Comparison of ENCODE assay signal across 1 cellular context in the genomic region with DNA sequence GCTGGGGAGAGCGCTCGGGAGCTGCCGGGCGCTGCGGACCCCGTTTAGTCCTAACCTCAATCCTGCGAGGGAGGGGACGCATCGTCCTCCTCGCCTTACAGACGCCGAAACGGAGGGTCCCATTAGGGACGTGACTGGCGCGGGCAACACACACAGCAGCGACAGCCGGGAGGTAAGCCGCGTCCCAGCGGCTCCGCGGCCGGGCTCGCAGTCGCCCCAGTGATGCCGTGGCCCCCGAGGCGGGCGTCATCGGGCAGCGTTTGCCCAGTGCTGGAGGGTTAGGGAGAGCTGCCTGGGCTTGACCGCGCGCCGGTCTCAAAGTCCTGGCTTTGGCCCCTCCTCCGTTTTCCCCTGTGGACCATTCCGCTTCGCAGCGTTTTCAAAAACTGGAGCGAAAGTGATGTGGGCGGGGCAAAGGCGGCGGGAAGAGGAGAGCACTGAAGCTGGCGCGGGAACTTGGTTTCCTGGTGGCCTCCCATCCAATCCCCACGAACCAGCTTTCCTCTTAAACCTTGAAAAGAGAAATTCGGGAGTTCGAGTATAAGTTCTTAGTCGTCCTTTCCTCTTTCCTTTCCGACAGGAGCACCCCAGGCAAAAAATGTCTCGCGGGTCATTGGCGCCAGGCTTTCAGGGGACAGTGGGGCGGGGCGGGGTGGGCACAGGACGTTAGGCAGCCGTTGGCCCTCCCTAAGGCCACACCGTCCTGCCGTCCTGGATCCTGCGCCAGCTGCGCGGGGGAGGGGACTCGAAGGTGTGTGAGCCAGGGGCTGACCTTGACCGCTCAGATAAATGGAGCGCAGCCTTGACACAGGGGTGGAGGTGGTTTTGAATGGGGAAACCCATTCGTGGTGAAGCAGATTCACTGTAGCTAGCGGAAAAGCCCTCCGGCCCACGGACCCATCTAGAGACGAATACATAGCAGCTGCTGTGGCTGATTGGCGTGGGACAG.
A peak's percentile ranks its signal among the peaks of the same experiment; 100 is the strongest.
TF ChIP-seq lines count a peak whose summit lies in the region.

No MANE protein-coding gene starts in this region.

TF ChIP-seq in HEK293, 187 proteins besides CTCF, POLR2A, EP300 and RAD21 (continued from another document and continues in another):
- TF ChIP-seq, protein P1, sequence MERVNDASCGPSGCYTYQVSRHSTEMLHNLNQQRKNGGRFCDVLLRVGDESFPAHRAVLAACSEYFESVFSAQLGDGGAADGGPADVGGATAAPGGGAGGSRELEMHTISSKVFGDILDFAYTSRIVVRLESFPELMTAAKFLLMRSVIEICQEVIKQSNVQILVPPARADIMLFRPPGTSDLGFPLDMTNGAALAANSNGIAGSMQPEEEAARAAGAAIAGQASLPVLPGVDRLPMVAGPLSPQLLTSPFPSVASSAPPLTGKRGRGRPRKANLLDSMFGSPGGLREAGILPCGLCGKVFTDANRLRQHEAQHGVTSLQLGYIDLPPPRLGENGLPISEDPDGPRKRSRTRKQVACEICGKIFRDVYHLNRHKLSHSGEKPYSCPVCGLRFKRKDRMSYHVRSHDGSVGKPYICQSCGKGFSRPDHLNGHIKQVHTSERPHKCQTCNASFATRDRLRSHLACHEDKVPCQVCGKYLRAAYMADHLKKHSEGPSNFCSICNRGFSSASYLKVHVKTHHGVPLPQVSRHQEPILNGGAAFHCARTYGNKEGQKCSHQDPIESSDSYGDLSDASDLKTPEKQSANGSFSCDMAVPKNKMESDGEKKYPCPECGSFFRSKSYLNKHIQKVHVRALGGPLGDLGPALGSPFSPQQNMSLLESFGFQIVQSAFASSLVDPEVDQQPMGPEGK (tag by site-specific recombination; IDR thresholded peaks at IDR 0.05) = peak; percentile 68
- TF ChIP-seq ZNF76 (tag by site-specific recombination; IDR thresholded peaks at IDR 0.05; ENCODE audit: borderline replicate concordance, low read depth) (peak; percentile 65; the same call in 1 of the 2 replicates), MYNN (tag by site-specific recombination; IDR thresholded peaks at IDR 0.05; ENCODE audit: borderline replicate concordance) (no peak), EGR2 (tag by site-specific recombination; IDR thresholded peaks at IDR 0.05; ENCODE audit: low read depth) (0 out of 2 replicates have a peak, but pooled peaks have one; percentile 1), GLIS2 (tag by site-specific recombination; IDR thresholded peaks at IDR 0.05) (peak; percentile 37; the same call in 1 of the 2 replicates), ZNF558 (tag by site-specific recombination; IDR thresholded peaks at IDR 0.05) (peak; percentile 21; the same call in 1 of the 2 replicates), ZNF777 (tag by site-specific recombination; IDR thresholded peaks at IDR 0.05; ENCODE audit: borderline replicate concordance) (peak; percentile 35; the same call in 1 of the 2 replicates), IKZF3 (tag by site-specific recombination; IDR thresholded peaks at IDR 0.05) (no peak; the same call in 1 of the 2 replicates), ZBTB48 (tag by site-specific recombination; IDR thresholded peaks at IDR 0.05) (peak; percentile 72; the same call in 1 of the 2 replicates), ZNF16 (tag by site-specific recombination; IDR thresholded peaks at IDR 0.05; ENCODE audit: low read depth) (no peak), ZNF211 (tag by site-specific recombination; IDR thresholded peaks at IDR 0.05; ENCODE audit: low read depth) (no peak), ZNF335 (tag by site-specific recombination; conservative IDR thresholded peaks at IDR 0.05) (peak; percentile 70), ZNF791 (tag by site-specific recombination; IDR thresholded peaks at IDR 0.05) (no peak), ZNF37A (tag by site-specific recombination; IDR thresholded peaks at IDR 0.05) (no peak), ZFP37 (tag by site-specific recombination; IDR thresholded peaks at IDR 0.05) (peak; percentile 96), ZBTB7A (tag by site-specific recombination; IDR thresholded peaks at IDR 0.05; ENCODE audit: low read depth) (peak; percentile 66; the same call in 1 of the 2 replicates), KLF7 (tag by site-specific recombination; IDR thresholded peaks at IDR 0.05; ENCODE audit: borderline replicate concordance) (0 out of 2 replicates have a peak, but pooled peaks have one; percentile 40), ZNF843 (tag by site-specific recombination; IDR thresholded peaks at IDR 0.05) (peak; percentile 68; the same call in 1 of the 2 replicates), ZNF416 (tag by site-specific recombination; IDR thresholded peaks at IDR 0.05) (no peak; the same call in 1 of the 2 replicates), ZNF707 (tag by site-specific recombination; IDR thresholded peaks at IDR 0.05) (no peak), PRDM1 (tag by site-specific recombination; IDR thresholded peaks at IDR 0.05) (peak; percentile 84), ZNF311 (tag by site-specific recombination; IDR thresholded peaks at IDR 0.05; ENCODE audit: borderline replicate concordance) (no peak), ZNF175 (tag by site-specific recombination; IDR thresholded peaks at IDR 0.05) (no peak), ZNF792 (tag by site-specific recombination; IDR thresholded peaks at IDR 0.05) (0 out of 2 replicates have a peak, but pooled peaks have one; percentile 63), KLF1 (tag by site-specific recombination; IDR thresholded peaks at IDR 0.05) (0 out of 2 replicates have a peak, but pooled peaks have one; percentile 26), ZNF610 (tag by site-specific recombination; IDR thresholded peaks at IDR 0.05; ENCODE audit: borderline replicate concordance) (0 out of 2 replicates have a peak, but pooled peaks have one; percentile 27), SP7 (tag by site-specific recombination; IDR thresholded peaks at IDR 0.05) (peak; percentile 68), ZBTB8A (tag by site-specific recombination; IDR thresholded peaks at IDR 0.05) (peak; percentile 84), ZIC2 (tag by site-specific recombination; IDR thresholded peaks at IDR 0.05) (no peak), ZNF2 (tag by site-specific recombination; IDR thresholded peaks at IDR 0.05) (peak; percentile 64; the same call in 1 of the 2 replicates), ZNF19 (tag by site-specific recombination; IDR thresholded peaks at IDR 0.05; ENCODE audit: low read depth) (no peak), ZBTB20 (tag by site-specific recombination; IDR thresholded peaks at IDR 0.05) (peak; percentile 48; the same call in 1 of the 2 replicates), ZNF629 (tag by site-specific recombination; IDR thresholded peaks at IDR 0.05) (peak; percentile 37; the same call in 1 of the 2 replicates)
- TF ChIP-seq, protein P2, sequence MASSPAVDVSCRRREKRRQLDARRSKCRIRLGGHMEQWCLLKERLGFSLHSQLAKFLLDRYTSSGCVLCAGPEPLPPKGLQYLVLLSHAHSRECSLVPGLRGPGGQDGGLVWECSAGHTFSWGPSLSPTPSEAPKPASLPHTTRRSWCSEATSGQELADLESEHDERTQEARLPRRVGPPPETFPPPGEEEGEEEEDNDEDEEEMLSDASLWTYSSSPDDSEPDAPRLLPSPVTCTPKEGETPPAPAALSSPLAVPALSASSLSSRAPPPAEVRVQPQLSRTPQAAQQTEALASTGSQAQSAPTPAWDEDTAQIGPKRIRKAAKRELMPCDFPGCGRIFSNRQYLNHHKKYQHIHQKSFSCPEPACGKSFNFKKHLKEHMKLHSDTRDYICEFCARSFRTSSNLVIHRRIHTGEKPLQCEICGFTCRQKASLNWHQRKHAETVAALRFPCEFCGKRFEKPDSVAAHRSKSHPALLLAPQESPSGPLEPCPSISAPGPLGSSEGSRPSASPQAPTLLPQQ (tag by site-specific recombination; IDR thresholded peaks at IDR 0.05) = peak; percentile 56
- TF ChIP-seq, protein P3, sequence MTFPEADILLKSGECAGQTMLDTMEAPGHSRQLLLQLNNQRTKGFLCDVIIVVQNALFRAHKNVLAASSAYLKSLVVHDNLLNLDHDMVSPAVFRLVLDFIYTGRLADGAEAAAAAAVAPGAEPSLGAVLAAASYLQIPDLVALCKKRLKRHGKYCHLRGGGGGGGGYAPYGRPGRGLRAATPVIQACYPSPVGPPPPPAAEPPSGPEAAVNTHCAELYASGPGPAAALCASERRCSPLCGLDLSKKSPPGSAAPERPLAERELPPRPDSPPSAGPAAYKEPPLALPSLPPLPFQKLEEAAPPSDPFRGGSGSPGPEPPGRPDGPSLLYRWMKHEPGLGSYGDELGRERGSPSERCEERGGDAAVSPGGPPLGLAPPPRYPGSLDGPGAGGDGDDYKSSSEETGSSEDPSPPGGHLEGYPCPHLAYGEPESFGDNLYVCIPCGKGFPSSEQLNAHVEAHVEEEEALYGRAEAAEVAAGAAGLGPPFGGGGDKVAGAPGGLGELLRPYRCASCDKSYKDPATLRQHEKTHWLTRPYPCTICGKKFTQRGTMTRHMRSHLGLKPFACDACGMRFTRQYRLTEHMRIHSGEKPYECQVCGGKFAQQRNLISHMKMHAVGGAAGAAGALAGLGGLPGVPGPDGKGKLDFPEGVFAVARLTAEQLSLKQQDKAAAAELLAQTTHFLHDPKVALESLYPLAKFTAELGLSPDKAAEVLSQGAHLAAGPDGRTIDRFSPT (tag by site-specific recombination; IDR thresholded peaks at IDR 0.05) = peak; percentile 80; the same call in 1 of the 2 replicates
- TF ChIP-seq, protein P4, sequence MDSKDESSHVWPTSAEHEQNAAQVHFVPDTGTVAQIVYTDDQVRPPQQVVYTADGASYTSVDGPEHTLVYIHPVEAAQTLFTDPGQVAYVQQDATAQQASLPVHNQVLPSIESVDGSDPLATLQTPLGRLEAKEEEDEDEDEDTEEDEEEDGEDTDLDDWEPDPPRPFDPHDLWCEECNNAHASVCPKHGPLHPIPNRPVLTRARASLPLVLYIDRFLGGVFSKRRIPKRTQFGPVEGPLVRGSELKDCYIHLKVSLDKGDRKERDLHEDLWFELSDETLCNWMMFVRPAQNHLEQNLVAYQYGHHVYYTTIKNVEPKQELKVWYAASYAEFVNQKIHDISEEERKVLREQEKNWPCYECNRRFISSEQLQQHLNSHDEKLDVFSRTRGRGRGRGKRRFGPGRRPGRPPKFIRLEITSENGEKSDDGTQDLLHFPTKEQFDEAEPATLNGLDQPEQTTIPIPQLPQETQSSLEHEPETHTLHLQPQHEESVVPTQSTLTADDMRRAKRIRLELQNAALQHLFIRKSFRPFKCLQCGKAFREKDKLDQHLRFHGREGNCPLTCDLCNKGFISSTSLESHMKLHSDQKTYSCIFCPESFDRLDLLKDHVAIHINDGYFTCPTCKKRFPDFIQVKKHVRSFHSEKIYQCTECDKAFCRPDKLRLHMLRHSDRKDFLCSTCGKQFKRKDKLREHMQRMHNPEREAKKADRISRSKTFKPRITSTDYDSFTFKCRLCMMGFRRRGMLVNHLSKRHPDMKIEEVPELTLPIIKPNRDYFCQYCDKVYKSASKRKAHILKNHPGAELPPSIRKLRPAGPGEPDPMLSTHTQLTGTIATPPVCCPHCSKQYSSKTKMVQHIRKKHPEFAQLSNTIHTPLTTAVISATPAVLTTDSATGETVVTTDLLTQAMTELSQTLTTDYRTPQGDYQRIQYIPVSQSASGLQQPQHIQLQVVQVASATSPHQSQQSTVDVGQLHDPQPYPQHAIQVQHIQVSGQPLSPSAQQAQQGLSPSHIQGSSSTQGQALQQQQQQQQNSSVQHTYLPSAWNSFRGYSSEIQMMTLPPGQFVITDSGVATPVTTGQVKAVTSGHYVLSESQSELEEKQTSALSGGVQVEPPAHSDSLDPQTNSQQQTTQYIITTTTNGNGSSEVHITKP (tag by site-specific recombination; IDR thresholded peaks at IDR 0.05) = peak; percentile 99
- TF ChIP-seq, protein P5, sequence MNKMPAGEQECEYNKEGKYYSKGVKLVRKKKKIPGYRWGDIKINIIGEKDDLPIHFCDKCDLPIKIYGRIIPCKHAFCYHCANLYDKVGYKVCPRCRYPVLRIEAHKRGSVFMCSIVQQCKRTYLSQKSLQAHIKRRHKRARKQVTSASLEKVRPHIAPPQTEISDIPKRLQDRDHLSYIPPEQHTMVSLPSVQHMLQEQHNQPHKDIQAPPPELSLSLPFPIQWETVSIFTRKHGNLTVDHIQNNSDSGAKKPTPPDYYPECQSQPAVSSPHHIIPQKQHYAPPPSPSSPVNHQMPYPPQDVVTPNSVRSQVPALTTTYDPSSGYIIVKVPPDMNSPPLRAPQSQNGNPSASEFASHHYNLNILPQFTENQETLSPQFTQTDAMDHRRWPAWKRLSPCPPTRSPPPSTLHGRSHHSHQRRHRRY (tag by site-specific recombination; IDR thresholded peaks at IDR 0.05) = 0 out of 2 replicates have a peak, but pooled peaks have one; percentile 42
- TF ChIP-seq, protein P6, sequence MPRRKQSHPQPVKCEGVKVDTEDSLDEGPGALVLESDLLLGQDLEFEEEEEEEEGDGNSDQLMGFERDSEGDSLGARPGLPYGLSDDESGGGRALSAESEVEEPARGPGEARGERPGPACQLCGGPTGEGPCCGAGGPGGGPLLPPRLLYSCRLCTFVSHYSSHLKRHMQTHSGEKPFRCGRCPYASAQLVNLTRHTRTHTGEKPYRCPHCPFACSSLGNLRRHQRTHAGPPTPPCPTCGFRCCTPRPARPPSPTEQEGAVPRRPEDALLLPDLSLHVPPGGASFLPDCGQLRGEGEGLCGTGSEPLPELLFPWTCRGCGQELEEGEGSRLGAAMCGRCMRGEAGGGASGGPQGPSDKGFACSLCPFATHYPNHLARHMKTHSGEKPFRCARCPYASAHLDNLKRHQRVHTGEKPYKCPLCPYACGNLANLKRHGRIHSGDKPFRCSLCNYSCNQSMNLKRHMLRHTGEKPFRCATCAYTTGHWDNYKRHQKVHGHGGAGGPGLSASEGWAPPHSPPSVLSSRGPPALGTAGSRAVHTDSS (tag by site-specific recombination; IDR thresholded peaks at IDR 0.05) = no peak
- TF ChIP-seq, protein P7, sequence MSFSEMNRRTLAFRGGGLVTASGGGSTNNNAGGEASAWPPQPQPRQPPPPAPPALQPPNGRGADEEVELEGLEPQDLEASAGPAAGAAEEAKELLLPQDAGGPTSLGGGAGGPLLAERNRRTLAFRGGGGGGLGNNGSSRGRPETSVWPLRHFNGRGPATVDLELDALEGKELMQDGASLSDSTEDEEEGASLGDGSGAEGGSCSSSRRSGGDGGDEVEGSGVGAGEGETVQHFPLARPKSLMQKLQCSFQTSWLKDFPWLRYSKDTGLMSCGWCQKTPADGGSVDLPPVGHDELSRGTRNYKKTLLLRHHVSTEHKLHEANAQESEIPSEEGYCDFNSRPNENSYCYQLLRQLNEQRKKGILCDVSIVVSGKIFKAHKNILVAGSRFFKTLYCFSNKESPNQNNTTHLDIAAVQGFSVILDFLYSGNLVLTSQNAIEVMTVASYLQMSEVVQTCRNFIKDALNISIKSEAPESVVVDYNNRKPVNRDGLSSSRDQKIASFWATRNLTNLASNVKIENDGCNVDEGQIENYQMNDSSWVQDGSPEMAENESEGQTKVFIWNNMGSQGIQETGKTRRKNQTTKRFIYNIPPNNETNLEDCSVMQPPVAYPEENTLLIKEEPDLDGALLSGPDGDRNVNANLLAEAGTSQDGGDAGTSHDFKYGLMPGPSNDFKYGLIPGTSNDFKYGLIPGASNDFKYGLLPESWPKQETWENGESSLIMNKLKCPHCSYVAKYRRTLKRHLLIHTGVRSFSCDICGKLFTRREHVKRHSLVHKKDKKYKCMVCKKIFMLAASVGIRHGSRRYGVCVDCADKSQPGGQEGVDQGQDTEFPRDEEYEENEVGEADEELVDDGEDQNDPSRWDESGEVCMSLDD (tag by site-specific recombination; IDR thresholded peaks at IDR 0.05) = peak; percentile 64
- TF ChIP-seq, protein P8, sequence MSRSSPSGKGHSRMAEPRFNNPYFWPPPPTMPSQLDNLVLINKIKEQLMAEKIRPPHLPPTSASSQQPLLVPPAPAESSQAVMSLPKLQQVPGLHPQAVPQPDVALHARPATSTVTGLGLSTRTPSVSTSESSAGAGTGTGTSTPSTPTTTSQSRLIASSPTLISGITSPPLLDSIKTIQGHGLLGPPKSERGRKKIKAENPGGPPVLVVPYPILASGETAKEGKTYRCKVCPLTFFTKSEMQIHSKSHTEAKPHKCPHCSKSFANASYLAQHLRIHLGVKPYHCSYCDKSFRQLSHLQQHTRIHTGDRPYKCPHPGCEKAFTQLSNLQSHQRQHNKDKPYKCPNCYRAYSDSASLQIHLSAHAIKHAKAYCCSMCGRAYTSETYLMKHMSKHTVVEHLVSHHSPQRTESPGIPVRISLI (tag by site-specific recombination; IDR thresholded peaks at IDR 0.05) = no peak
